Comparison of ENCODE assay signal across 8 cellular contexts in the genomic region with DNA sequence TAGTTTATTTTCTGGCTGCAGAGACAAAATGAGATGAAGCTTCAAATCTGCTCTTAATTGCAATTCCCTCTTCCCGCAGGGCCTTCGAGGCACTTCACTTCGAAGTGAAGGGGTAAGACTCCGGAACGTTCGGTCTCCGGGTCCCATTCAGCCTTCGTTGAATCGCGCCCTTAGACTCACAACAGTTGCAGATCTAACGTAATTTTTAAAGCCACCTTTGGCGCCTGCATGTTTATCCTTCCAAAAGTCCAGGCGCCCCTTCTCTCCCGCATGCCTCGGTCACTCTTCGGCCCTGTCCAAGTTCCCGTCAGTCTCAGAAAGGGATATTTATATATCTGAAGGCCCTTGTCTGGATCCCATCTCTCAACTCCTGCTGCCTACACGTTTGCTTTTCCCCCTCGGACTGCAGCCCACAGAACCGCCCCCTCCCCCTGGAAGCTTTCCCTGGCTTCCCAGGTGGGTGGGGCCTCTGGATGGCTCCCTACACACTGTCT. TPM values are rescaled to one million over a fixed set of nuclear protein-coding genes. Genes with fewer than 3 reads are reported as not detected.
DNase-seq lines count a peak whose midpoint lies in the region; ATAC-seq and TF ChIP-seq lines count a peak whose summit lies in the region.

No MANE protein-coding gene starts in this region.

- peaks cover 35% of the 10 kb centered on the region; the same call in 1 of the 2 replicates for H3F3A ChIP-seq in GM23248 (ENCODE audit: insufficient read depth)

- H3K9ac ChIP-seq in GM23248, result peak overlapping the region; percentile 65

- H3K79me2 ChIP-seq in GM23248 (ENCODE audit: insufficient read depth), result peaks cover 21% of the 10 kb centered on the region

- peaks cover 12% of the 10 kb centered on the region for H3K27me3 Mint-ChIP-seq in activated CD4-positive, alpha-beta memory T cell treated with anti-CD3 and anti-CD28 coated beads for 36 hours

- H3K9me3 ChIP-seq in GM23248 (ENCODE audit: low read depth), result no peaks in the 10 kb centered on the region
- H3K9me3 ChIP-seq in cardiac muscle cell (ENCODE audit: low read depth), result no peaks in the 10 kb centered on the region
- H3K9me3 ChIP-seq in psoas muscle, result no peaks in the 10 kb centered on the region

- H3K4me1 ChIP-seq in GM23248 (ENCODE audit: insufficient read depth) (peaks cover 39% of the 10 kb centered on the region), cardiac muscle cell (ENCODE audit: low read depth) (peaks cover 17% of the 10 kb centered on the region), psoas muscle (peaks cover 5% of the 10 kb centered on the region)

- H3K36me3 Mint-ChIP-seq in activated CD4-positive, alpha-beta memory T cell treated with anti-CD3 and anti-CD28 coated beads for 36 hours, result no peaks in the 10 kb centered on the region

- no peaks in the 10 kb centered on the region for H3K27me3 ChIP-seq in GM23248 (replicated peaks; ENCODE audit: insufficient read depth)
- peaks cover 13% of the 10 kb centered on the region for H3K27me3 ChIP-seq in cardiac muscle cell
- peaks cover 0 to 26% (median 0%) of the 10 kb centered on the region in 3 donors for H3K27me3 ChIP-seq in psoas muscle (ENCODE audit: insufficient read depth in 3 of 3, low read length in 2 of 3)

- H3K4me1 Mint-ChIP-seq in activated CD4-positive, alpha-beta memory T cell treated with anti-CD3 and anti-CD28 coated beads for 36 hours (ENCODE audit: low read depth), result peaks cover 30% of the 10 kb centered on the region

- no peak for TF ChIP-seq CTCF in cardiac muscle cell (IDR thresholded peaks at IDR 0.05; ENCODE audit: low read depth, low read length)
- no peak for TF ChIP-seq CTCF in psoas muscle (IDR thresholded peaks at IDR 0.05)

- H3K4me3 ChIP-seq in GM23248 (peak overlapping the region; percentile 73), cardiac muscle cell (peak overlapping the region; percentile 94), psoas muscle (peak overlapping the region; percentile 79)

- intact Hi-C loops in activated CD4-positive, alpha-beta memory T cell treated with anti-CD3 and anti-CD28 coated beads for 36 hours (cut with micrococcal nuclease), result loop anchor here (2.0 to 5.0 kb wide), 3 partner anchors 140 to 1010 kb away; a partner anchor contains a TSS
- intact Hi-C loops in psoas muscle (cut with DNase I), result loop anchor here in 1 of 2 donors (5.0 kb wide), 1 partner anchor 220 kb away; no protein-coding TSS in a partner anchor

- H2AFZ ChIP-seq in GM23248, result peak overlapping the region; percentile 88

- no peaks in the 10 kb centered on the region for H3K9me2 ChIP-seq in GM23248 (ENCODE audit: insufficient read depth)

- peak in 1 of 4 donors; percentile 1 for ATAC-seq in psoas muscle
- ATAC-seq in GM19351 (IDR thresholded peaks at IDR 0.05; ENCODE audit: unreplicated experiment), result no peak
- ATAC-seq in GM19324 (IDR thresholded peaks at IDR 0.05; ENCODE audit: low FRiP score, unreplicated experiment), result no peak

- POLR2A ChIA-PET in activated CD4-positive, alpha-beta memory T cell treated with anti-CD3 and anti-CD28 coated beads for 36 hours (lab: Charles Lee), result no interaction called here

- no peaks in the 10 kb centered on the region for H3K9me3 Mint-ChIP-seq in activated CD4-positive, alpha-beta memory T cell treated with anti-CD3 and anti-CD28 coated beads for 36 hours

- H3K27ac ChIP-seq in GM23248 (peak overlapping the region; percentile 53), cardiac muscle cell (peak overlapping the region; percentile 93), psoas muscle (peak overlapping the region; percentile 65)

- peak overlapping the region; percentile 95 for H3K4me2 ChIP-seq in GM23248 (ENCODE audit: unreplicated experiment)

- CTCF ChIA-PET in activated CD4-positive, alpha-beta memory T cell treated with anti-CD3 and anti-CD28 coated beads for 36 hours (lab: Charles Lee), result interaction anchor here (1.2 to 3.4 kb wide), 2 partner anchors 16 to 93 kb away, joined by 3 to 24 read pairs; no protein-coding TSS in a partner anchor

- H3K4me3 Mint-ChIP-seq in activated CD4-positive, alpha-beta memory T cell treated with anti-CD3 and anti-CD28 coated beads for 36 hours, result peak overlapping the region; percentile 79

- no peaks in the 10 kb centered on the region for H4K20me1 ChIP-seq in GM23248 (ENCODE audit: insufficient read depth)

- no peaks in the 10 kb centered on the region for H3K36me3 ChIP-seq in GM23248 (ENCODE audit: low read depth)
- no peaks in the 10 kb centered on the region for H3K36me3 ChIP-seq in cardiac muscle cell
- no peaks in the 10 kb centered on the region for H3K36me3 ChIP-seq in psoas muscle (ENCODE audit: insufficient read depth in 1 of 2, low read depth in 1 of 2)

- no peak for DNase-seq in GM23248
- no peak for DNase-seq in activated CD4-positive, alpha-beta memory T cell treated with anti-CD3 and anti-CD28 coated beads for 36 hours
- DNase-seq in cardiac muscle cell (ENCODE audit: low read depth in 1 of 2, low spot score in 1 of 2), result peak; percentile 17 to 79
- no peak for DNase-seq in psoas muscle
- DNase-seq in NCI-H1105 treated with DMSO at 0.1 percent for 48 hours (lab: John Stamatoyannopoulos, UW), result no peak
- no peak for DNase-seq in hippocampal formation (lab: John Stamatoyannopoulos, UW)

- WGBS in GM23248 (ENCODE audit: low coverage in 1 of 2, low lambda C conversion rate in 2 of 2, missing lambda C conversion rate in 2 of 2), 2 experiments, result 8 to 10% methylated on average over 19 to 20 of the region's 20 CpGs
- 8 to 12% (median 8%) methylated on average over 20 of the region's 20 CpGs for WGBS in psoas muscle, 3 donors

- in situ Hi-C loops in GM23248 (cut with MboI), result no loop called here

- H3K27ac Mint-ChIP-seq in activated CD4-positive, alpha-beta memory T cell treated with anti-CD3 and anti-CD28 coated beads for 36 hours, result no peak overlapping the region

RNA-seq across cellular contexts. Expression of a gene that starts 0.9 kb away (rescaled TPM):
- 26.4 and 30.4 TPM in 2 replicates for total RNA-seq in GM23248 (2014; rRNA removed; shearing (Covaris generic))
- 4.0 and 4.5 TPM in 2 replicates for polyA plus RNA-seq in GM23248 (2016; fragmentation: Nextera tagmentation; extraction: Ambion mirVana)
- total RNA-seq in activated CD4-positive, alpha-beta memory T cell treated with anti-CD3 and anti-CD28 coated beads for 36 hours, result 1 to 10 TPM; 6.1 to 6.7 TPM
- 194 and 242 TPM in 2 replicates for total RNA-seq in cardiac muscle cell
- 40.0 and 40.8 TPM in 2 replicates for polyA plus RNA-seq in cardiac muscle cell
- total RNA-seq in psoas muscle, result 10 to 100 TPM; 22.4 to 31.3 (median 26.7) TPM
- polyA plus RNA-seq in psoas muscle, result 10 to 100 TPM; 11.6 to 19.2 (median 14.4) TPM

Comparison
In these comparisons a context has a peak if more than half of its experiments do, and no peak if none do; other contexts are left out.
1. DNase-seq: peak in cardiac muscle cell (2 of 2); none in GM23248 (single experiment), activated CD4-positive, alpha-beta memory T cell treated with anti-CD3 and anti-CD28 coated beads for 36 hours (single experiment), psoas muscle (0 of 2), NCI-H1105 treated with DMSO at 0.1 percent for 48 hours (single experiment) and hippocampal formation (0 of 2).
2. Peak in every context shown above with its lines, with median percentiles within 50 percentile points of each other: H3K27ac ChIP-seq and H3K4me3 ChIP-seq.